In genomic region chr6:151387581-151387980, GRCh38 we compare ENCODE assay signal across 12 cellular contexts. TPM values are rescaled to one million over a fixed set of nuclear protein-coding genes. Genes with fewer than 3 reads are reported as not detected.
DNase-seq lines count a peak whose midpoint lies in the region; ATAC-seq, FAIRE-seq and TF ChIP-seq lines count a peak whose summit lies in the region.
"Had no signal": no experiment of that assay in that cellular context is flagged by ENCODE, and none has a peak within 500 bp of the region (broad histone marks: within the 10 kb centered on the region; RNA-seq: fewer than 3 reads in every experiment).

No MANE protein-coding gene starts in this region.

- H3K9me2 ChIP-seq in OCI-LY7 (ENCODE audit: insufficient read depth, low read length): no peaks in the 10 kb centered on the region

- no peaks in the 10 kb centered on the region for H3K27me3 ChIP-seq in CD8-positive, alpha-beta T cell (ENCODE audit: insufficient read depth, low read length)
- H3K27me3 ChIP-seq in trophoblast cell (ENCODE audit: insufficient read depth, low read length) (no peaks in the 10 kb centered on the region), adrenal gland (no peaks in the 10 kb centered on the region)
- H3K27me3 ChIP-seq: breast epithelium had no signal

- no peak for DNase-seq in CD8-positive, alpha-beta T cell
- DNase-seq in OCI-LY7 (ENCODE audit: low spot score) (no peak), epithelial cell of esophagus (ENCODE audit: low read depth) (peak; percentile 13), trophoblast cell (peak in 1 of 2 donors; percentile 69), OCI-M2 (lab: John Stamatoyannopoulos, UW; ENCODE audit: unreplicated experiment) (no peak), NCI-H1048 (lab: John Stamatoyannopoulos, UW) (no peak), RCC 7860 (ENCODE audit: low spot score) (no peak), adrenal gland (no peak)
- DNase-seq: kidney glomerular epithelial cell; NK-92 treated with Interleukin-12 subunit alpha and Interleukin-12 subunit beta, amount 100 ng/mL, for 24 hours had no signal

- H3K27me3 Mint-ChIP-seq in CD8-positive, alpha-beta T cell (ENCODE audit: low read depth): no peaks in the 10 kb centered on the region

- peak overlapping the region; percentile 47 for H3K4ac ChIP-seq in trophoblast cell (ENCODE audit: low read depth, low read length)

- no peak for ATAC-seq in CD8-positive, alpha-beta T cell

- peaks cover 37% of the 10 kb centered on the region for H3K4me1 ChIP-seq in CD8-positive, alpha-beta T cell (ENCODE audit: insufficient read depth, low read length)
- H3K4me1 ChIP-seq in OCI-LY7 (ENCODE audit: insufficient read depth, low read length, poor library complexity, severe bottlenecking): peaks cover 36% of the 10 kb centered on the region
- H3K4me1 ChIP-seq in trophoblast cell (ENCODE audit: control insufficient read depth in 1 of 2, insufficient read depth in 2 of 2, low read length in 2 of 2): peaks cover 0 to 3% of the 10 kb centered on the region in 2 experiments
- peaks cover 12 to 30% of the 10 kb centered on the region in 2 donors for H3K4me1 ChIP-seq in adrenal gland (replicated peaks in 1 of 2)
- H3K4me1 ChIP-seq: breast epithelium had no signal

- H2AFZ ChIP-seq in OCI-LY7 (ENCODE audit: low read length) (no peak overlapping the region), trophoblast cell (ENCODE audit: insufficient read depth, low read length, poor library complexity) (no peak overlapping the region)

- H4K12ac ChIP-seq in trophoblast cell (ENCODE audit: low read depth, low read length): no peak overlapping the region

- no peak overlapping the region for H3K4me3 ChIP-seq in CD8-positive, alpha-beta T cell (ENCODE audit: low read depth, low read length)
- no peak overlapping the region for H3K4me3 ChIP-seq in OCI-LY7 (ENCODE audit: low read depth, low read length, poor library complexity, severe bottlenecking)
- H3K4me3 ChIP-seq in epithelial cell of esophagus (ENCODE audit: low read length): no peak overlapping the region
- H3K4me3 ChIP-seq in trophoblast cell (ENCODE audit: low read depth, low read length): no peak overlapping the region
- H3K4me3 ChIP-seq in adrenal gland: no peak overlapping the region
- H3K4me3 ChIP-seq: breast epithelium, prostate gland had no signal

- H4K20me1 ChIP-seq in OCI-LY7 (ENCODE audit: insufficient read depth, low read length): peaks cover 7% of the 10 kb centered on the region

- peak overlapping the region; percentile 18 for H4K91ac ChIP-seq in trophoblast cell (ENCODE audit: low read depth, low read length)

- H4K8ac ChIP-seq in trophoblast cell (ENCODE audit: low read depth, low read length): no peak overlapping the region

- no peak for FAIRE-seq in RCC 7860 (lab: Jason Lieb, UNC)

- no CpG with 5 or more reads among the region's 4 CpGs for WGBS in trophoblast cell (ENCODE audit: extremely low coverage, insufficient coverage, insufficient read length)
- WGBS in adrenal gland, 4 donors: 96 to 98% (median 96%) methylated on average over 4 of the region's 4 CpGs

- H3K27ac Mint-ChIP-seq in CD8-positive, alpha-beta T cell: peak overlapping the region; percentile 73

- H3K36me3 ChIP-seq in CD8-positive, alpha-beta T cell (ENCODE audit: insufficient read depth, low read length): no peaks in the 10 kb centered on the region
- H3K36me3 ChIP-seq in OCI-LY7 (ENCODE audit: insufficient read depth, low read length) (peaks cover 47% of the 10 kb centered on the region), trophoblast cell (ENCODE audit: control insufficient read depth in 1 of 2, insufficient read depth in 2 of 2, low read length in 2 of 2) (peaks cover 1 to 2% of the 10 kb centered on the region in 2 experiments), adrenal gland (replicated peaks in 1 of 2) (no peaks in the 10 kb centered on the region)
- H3K36me3 ChIP-seq: breast epithelium, prostate gland had no signal

- POLR2A ChIA-PET in CD8-positive, alpha-beta T cell (lab: Charles Lee): interaction anchor here (3.9 to 4.0 kb wide), 2 partner anchors 9 to 14 kb away, joined by 36 to 44 read pairs; no protein-coding TSS in a partner anchor
- POLR2A ChIA-PET in OCI-LY7 (lab: Charles Lee): interaction anchor here (1.1 kb wide), 1 partner anchor 8 kb away, joined by 3 read pairs; no protein-coding TSS in a partner anchor

- H3K79me2 ChIP-seq in OCI-LY7 (ENCODE audit: insufficient read depth, low read depth, low read length) (peaks cover 78% of the 10 kb centered on the region), trophoblast cell (ENCODE audit: control insufficient read depth, insufficient read depth, low read length, poor library complexity) (peaks cover 16% of the 10 kb centered on the region)

- H3K4me2 ChIP-seq in OCI-LY7 (ENCODE audit: low read length) (no peak overlapping the region), trophoblast cell (ENCODE audit: low read length) (no peak overlapping the region)

- H3K9me3 ChIP-seq in CD8-positive, alpha-beta T cell (ENCODE audit: low read length): no peaks in the 10 kb centered on the region
- H3K9me3 ChIP-seq in OCI-LY7 (ENCODE audit: low read length) (no peaks in the 10 kb centered on the region), trophoblast cell (ENCODE audit: insufficient read depth, low read depth, low read length) (no peaks in the 10 kb centered on the region), adrenal gland (replicated peaks in 1 of 3) (no peaks in the 10 kb centered on the region)
- H3K9me3 ChIP-seq: breast epithelium, prostate gland had no signal

- no peak overlapping the region for H3K18ac ChIP-seq in trophoblast cell (ENCODE audit: low read length)

- H3K79me1 ChIP-seq in trophoblast cell (ENCODE audit: low read length): peaks cover 22% of the 10 kb centered on the region

- H3K4me1 Mint-ChIP-seq in CD8-positive, alpha-beta T cell (ENCODE audit: low read depth): peaks cover 60% of the 10 kb centered on the region

- no TSS peak for BruUV-seq in OCI-LY7 (replicated peaks; lab: Mats Ljungman, UMichigan)

- no peak overlapping the region for H2BK120ac ChIP-seq in trophoblast cell (ENCODE audit: insufficient read depth, low read length, poor library complexity)

- H3K4me3 Mint-ChIP-seq in CD8-positive, alpha-beta T cell: no peak overlapping the region

- H3K9me3 Mint-ChIP-seq in CD8-positive, alpha-beta T cell: no peaks in the 10 kb centered on the region

- H3K23ac ChIP-seq in trophoblast cell (ENCODE audit: low read length): no peak overlapping the region

- no peak overlapping the region for H2AK5ac ChIP-seq in trophoblast cell (ENCODE audit: low read length)

- H2BK5ac ChIP-seq in trophoblast cell (ENCODE audit: low read depth, low read length, poor library complexity): no peak overlapping the region

- TF ChIP-seq CTCF in CD8-positive, alpha-beta T cell (IDR thresholded peaks at IDR 0.05): no peak
- TF ChIP-seq CTCF in OCI-LY7 (conservative IDR thresholded peaks at IDR 0.05; ENCODE audit: low read length) (no peak), epithelial cell of esophagus (IDR thresholded peaks at IDR 0.05; ENCODE audit: insufficient read depth, low read depth, low read length, missing control alignments) (no peak), adrenal gland (IDR thresholded peaks at IDR 0.05) (no peak)

- CTCF ChIA-PET in CD8-positive, alpha-beta T cell (lab: Charles Lee): interaction anchor here (1.0 kb wide), 1 partner anchor 18 kb away, joined by 3 read pairs; no protein-coding TSS in a partner anchor
- CTCF ChIA-PET in OCI-LY7 (lab: Charles Lee; ENCODE audit: unreplicated experiment): no interaction called here

- peaks cover 21% of the 10 kb centered on the region for H3K36me3 Mint-ChIP-seq in CD8-positive, alpha-beta T cell

- no peak overlapping the region for H2BK12ac ChIP-seq in trophoblast cell (ENCODE audit: low read length)

- H3K9ac ChIP-seq in trophoblast cell (ENCODE audit: low read length): no peak overlapping the region

- TF ChIP-seq POLR2A in adrenal gland (IDR thresholded peaks at IDR 0.05): no peak

- intact Hi-C loops in CD8-positive, alpha-beta T cell (cut with DNase I, micrococcal nuclease): loop anchor here in 1 of 2 experiments (10.0 kb wide), 2 partner anchors 787 to 1823 kb away; partner anchors contain the start of gene GINM1
- intact Hi-C loops in OCI-LY7 (cut with micrococcal nuclease; ENCODE audit: unreplicated experiment) (no loop called here), adrenal gland (cut with DNase I) (no loop called here)

- H3K27ac ChIP-seq in CD8-positive, alpha-beta T cell (ENCODE audit: low read depth, low read length): no peak overlapping the region
- H3K27ac ChIP-seq in OCI-LY7 (ENCODE audit: low read depth, low read length, poor library complexity, severe bottlenecking) (peak overlapping the region; percentile 97), trophoblast cell (ENCODE audit: low read depth, low read length) (no peak overlapping the region), adrenal gland (no peak overlapping the region)
- H3K27ac ChIP-seq: prostate gland had no signal

- H3K14ac ChIP-seq in trophoblast cell (ENCODE audit: low read length): no peak overlapping the region

RNA-seq across cellular contexts. Expression of gene ZBTB2, which starts 3.8 kb away (rescaled TPM):
- 10 to 100 TPM; 22.1 to 23.0 TPM for total RNA-seq in CD8-positive, alpha-beta T cell
- total RNA-seq in OCI-LY7 (2014; rRNA removed; shearing (Covaris generic)): 16.4 and 17.0 TPM in 2 replicates
- 17.0 and 18.4 TPM in 2 replicates for total RNA-seq in OCI-LY7 (2022)
- 26.4 and 27.4 TPM in 2 replicates for polyA plus RNA-seq in trophoblast cell (2013)
- total RNA-seq in adrenal gland: 10 to 100 TPM in 2 of 8 donors, 1 to 10 TPM in 6; 4.9 to 11.0 (median 9.0) TPM
- polyA plus RNA-seq in adrenal gland: 1 to 10 TPM; 7.1 to 8.6 (median 7.7) TPM
